In the genomic region with DNA sequence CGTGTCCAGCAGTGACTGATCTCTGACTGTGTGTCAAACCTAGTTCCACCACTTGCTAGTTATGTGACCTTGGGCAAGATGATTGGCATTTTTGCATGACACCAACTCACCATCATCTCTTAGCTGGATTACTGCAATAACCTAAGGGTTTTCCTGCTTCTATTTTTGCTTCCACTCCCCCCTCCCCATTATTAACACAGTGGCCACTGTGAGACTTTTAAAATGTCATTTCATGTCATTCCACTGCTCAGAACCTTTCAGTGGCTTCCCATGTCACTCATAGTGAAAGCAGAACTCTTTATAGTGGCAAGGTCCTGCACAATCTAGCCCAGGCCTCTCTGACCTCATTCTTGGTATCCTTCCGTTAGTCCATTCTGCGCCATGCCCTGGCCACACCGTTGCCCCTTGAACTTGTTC, we compare ENCODE assay signal across 12 cellular contexts. TPM values are rescaled to one million over a fixed set of nuclear protein-coding genes. Genes with fewer than 3 reads are reported as not detected.
A peak's percentile ranks its signal among the peaks of the same experiment; 100 is the strongest.
DNase-seq lines count a peak whose midpoint lies in the region; ATAC-seq, FAIRE-seq and TF ChIP-seq lines count a peak whose summit lies in the region.
"Had no signal": no experiment of that assay in that cellular context is flagged by ENCODE, and none has a peak within 500 bp of the region (broad histone marks: within the 10 kb centered on the region; RNA-seq: fewer than 3 reads in every experiment).

No MANE protein-coding gene starts in this region.

- no peaks in the 10 kb centered on the region for H3K4me1 ChIP-seq in kidney (ENCODE audit: control insufficient read depth in 1 of 2, insufficient read depth in 1 of 2, low read depth in 1 of 2, low read length in 2 of 2)
- no peaks in the 10 kb centered on the region for H3K4me1 ChIP-seq in neural progenitor cell

- H2AFZ ChIP-seq in neural progenitor cell (replicated peaks): no peak overlapping the region

- H4K20me1 ChIP-seq in neural progenitor cell (ENCODE audit: low read depth): no peaks in the 10 kb centered on the region

- H3K4me2 ChIP-seq in neural progenitor cell: no peak overlapping the region

- H3K4me3 Mint-ChIP-seq in neural progenitor cell: no peak overlapping the region

- H3K9me3 Mint-ChIP-seq in neural progenitor cell: no peaks in the 10 kb centered on the region

- intact Hi-C loops in kidney (cut with DNase I): no loop called here

- ATAC-seq in GM18870 (IDR thresholded peaks at IDR 0.05; ENCODE audit: unreplicated experiment): peak; percentile 84
- ATAC-seq in GM21526 (IDR thresholded peaks at IDR 0.05; ENCODE audit: low FRiP score, unreplicated experiment): peak; percentile 82
- ATAC-seq in HG03159 (IDR thresholded peaks at IDR 0.05; ENCODE audit: unreplicated experiment): peak; percentile 89
- ATAC-seq: esophagus mucosa had no signal

- H3K27ac ChIP-seq in kidney (ENCODE audit: low read depth in 2 of 2, low read length in 2 of 2) (no peak overlapping the region), neural progenitor cell (no peak overlapping the region)

- H3K27me3 Mint-ChIP-seq in neural progenitor cell (ENCODE audit: insufficient read depth, low read depth): no peaks in the 10 kb centered on the region

- no peaks in the 10 kb centered on the region for H3F3A ChIP-seq in neural progenitor cell (ENCODE audit: low read depth)

- no peak overlapping the region for H3K27ac Mint-ChIP-seq in neural progenitor cell

- H3K79me2 ChIP-seq in neural progenitor cell (ENCODE audit: low read depth): no peaks in the 10 kb centered on the region

- DNase-seq in medulla oblongata (ENCODE audit: extremely low spot score) (peak; percentile 70), kidney (no peak), SW480 (ENCODE audit: low spot score) (no peak), neural progenitor cell (ENCODE audit: low spot score) (no peak)
- DNase-seq: EL, kidney glomerular epithelial cell, NCI-H2171 had no signal

- no peaks in the 10 kb centered on the region for H3K36me3 Mint-ChIP-seq in neural progenitor cell

- TF ChIP-seq CTCF in kidney (IDR thresholded peaks at IDR 0.05; ENCODE audit: borderline replicate concordance, extremely low read depth, insufficient read depth): no peak
- TF ChIP-seq CTCF in neural progenitor cell (IDR thresholded peaks at IDR 0.05): no peak

- H3K4me3 ChIP-seq in kidney (ENCODE audit: low read length in 2 of 2): no peak overlapping the region
- H3K4me3 ChIP-seq in neural progenitor cell: no peak overlapping the region

- H3K27me3 ChIP-seq in neural progenitor cell: no peaks in the 10 kb centered on the region

- no peaks in the 10 kb centered on the region for H3K4me1 Mint-ChIP-seq in neural progenitor cell

- no peaks in the 10 kb centered on the region for H3K9me3 ChIP-seq in kidney (ENCODE audit: control insufficient read depth in 1 of 2, low read length in 2 of 2)
- no peaks in the 10 kb centered on the region for H3K9me3 ChIP-seq in neural progenitor cell (ENCODE audit: low read depth)

- H3K36me3 ChIP-seq in kidney (ENCODE audit: control insufficient read depth in 1 of 2, insufficient read depth in 2 of 2, low read length in 2 of 2) (no peaks in the 10 kb centered on the region), neural progenitor cell (no peaks in the 10 kb centered on the region)

- H3K9ac ChIP-seq in kidney (ENCODE audit: low read length in 2 of 2): no peak overlapping the region
- H3K9ac ChIP-seq in neural progenitor cell: no peak overlapping the region

- FAIRE-seq in kidney (lab: Jason Lieb, UNC): no peak

RNA-seq across cellular contexts. Expression of gene TNIP3, which starts 4.8 kb away (rescaled TPM):
- total RNA-seq in kidney (0.63 TPM), neural progenitor cell (ENCODE audit: low replicate concordance) (not detected in 2 replicates)
- polyA plus RNA-seq in kidney (ENCODE audit: insufficient read depth, low read depth, low replicate concordance): not detected
- total RNA-seq: SK-MEL-5 had no signal
